ENCODE assay signal across 14 cellular contexts in genomic region chr12:109926488-109927210, GRCh38. TPM values are rescaled to one million over a fixed set of nuclear protein-coding genes. Genes with fewer than 3 reads are reported as not detected.
DNase-seq lines count a peak whose midpoint lies in the region; ATAC-seq and FAIRE-seq lines count a peak whose summit lies in the region.
"Had no signal": no experiment of that assay in that cellular context is flagged by ENCODE, and none has a peak within 500 bp of the region (broad histone marks: within the 10 kb centered on the region; RNA-seq: fewer than 3 reads in every experiment).

No MANE protein-coding gene starts in this region.

- H4K8ac ChIP-seq in neuronal stem cell (ENCODE audit: low read depth, low read length) = no peak overlapping the region

- no peak overlapping the region for H2BK120ac ChIP-seq in neuronal stem cell (ENCODE audit: low read depth, low read length)

- peak overlapping the region; percentile 81 for H2AK5ac ChIP-seq in neuronal stem cell (ENCODE audit: low read depth, low read length)

- H3K9me3 ChIP-seq in SJCRH30 (replicated peaks) = no peaks in the 10 kb centered on the region
- no peaks in the 10 kb centered on the region for H3K9me3 ChIP-seq in neuronal stem cell (replicated peaks in 1 of 2; ENCODE audit: control insufficient read depth in 2 of 2, insufficient read depth in 1 of 2, low read depth in 1 of 2, low read length in 2 of 2)
- H3K9me3 ChIP-seq: BE2C, HAP-1 had no signal

- no peak overlapping the region for H3K9ac ChIP-seq in neuronal stem cell (ENCODE audit: low read depth, low read length, poor library complexity)

- no peak overlapping the region for H3K27ac Mint-ChIP-seq in activated CD4-positive, alpha-beta T cell treated with anti-CD3 and anti-CD28 coated beads, Interleukin-2, amount 10 ng/mL, durations not matched to agents 24 days and 14 days

- H3K79me1 ChIP-seq in neuronal stem cell (ENCODE audit: low read depth, low read length) = peaks cover 3% of the 10 kb centered on the region

- H4K91ac ChIP-seq in neuronal stem cell (ENCODE audit: low read depth, low read length, poor library complexity) = no peak overlapping the region

- intact Hi-C loops in left colon (cut with DNase I, micrococcal nuclease) = no loop called here
- intact Hi-C loops in activated CD4-positive, alpha-beta T cell treated with anti-CD3 and anti-CD28 coated beads, Interleukin-2, amount 10 ng/mL, durations not matched to agents 24 days and 14 days (cut with micrococcal nuclease) = loop anchor here (1.0 kb wide), 1 partner anchor 73 kb away; no protein-coding TSS in a partner anchor

- H3K27ac ChIP-seq in SJCRH30 = peak overlapping the region; percentile 81; the same call in 1 of the 2 replicates
- H3K27ac ChIP-seq in neuronal stem cell (replicated peaks; ENCODE audit: low read length) = no peak overlapping the region

- peaks cover 2% of the 10 kb centered on the region for H3K4me1 Mint-ChIP-seq in activated CD4-positive, alpha-beta T cell treated with anti-CD3 and anti-CD28 coated beads, Interleukin-2, amount 10 ng/mL, durations not matched to agents 24 days and 14 days

- no peak overlapping the region for H3K18ac ChIP-seq in neuronal stem cell (ENCODE audit: low read length)

- no peak overlapping the region for H2BK5ac ChIP-seq in neuronal stem cell (ENCODE audit: low read length)

- H3K4me2 ChIP-seq in neuronal stem cell (ENCODE audit: insufficient read depth, low read length, poor library complexity, severe bottlenecking) = no peak overlapping the region

- peak; percentile 42 for FAIRE-seq in HTR-8/SVneo (lab: Jason Lieb, UNC)
- FAIRE-seq: GM12878 had no signal

- no peak overlapping the region for H3K23ac ChIP-seq in neuronal stem cell (ENCODE audit: low read depth, low read length, poor library complexity)

- no peaks in the 10 kb centered on the region for H3K9me3 Mint-ChIP-seq in activated CD4-positive, alpha-beta T cell treated with anti-CD3 and anti-CD28 coated beads, Interleukin-2, amount 10 ng/mL, durations not matched to agents 24 days and 14 days
- H3K9me3 Mint-ChIP-seq: CD4-positive, CD25-positive, alpha-beta regulatory T cell; CD8-positive, alpha-beta memory T cell; IgD-negative memory B cell had no signal

- no peaks in the 10 kb centered on the region for H3K27me3 Mint-ChIP-seq in activated CD4-positive, alpha-beta T cell treated with anti-CD3 and anti-CD28 coated beads, Interleukin-2, amount 10 ng/mL, durations not matched to agents 24 days and 14 days
- H3K27me3 Mint-ChIP-seq: CD4-positive, CD25-positive, alpha-beta regulatory T cell; IgD-negative memory B cell had no signal

- no peak overlapping the region for H2AFZ ChIP-seq in neuronal stem cell (ENCODE audit: low read length)

- H3K4me3 Mint-ChIP-seq in activated CD4-positive, alpha-beta T cell treated with anti-CD3 and anti-CD28 coated beads, Interleukin-2, amount 10 ng/mL, durations not matched to agents 24 days and 14 days = no peak overlapping the region
- H3K4me3 Mint-ChIP-seq: CD4-positive, CD25-positive, alpha-beta regulatory T cell; CD8-positive, alpha-beta memory T cell; IgD-negative memory B cell had no signal

- H2BK12ac ChIP-seq in neuronal stem cell (ENCODE audit: low read length) = no peak overlapping the region

- WGBS in neuronal stem cell (ENCODE audit: extremely low coverage in 2 of 2, insufficient read length in 2 of 2, insufficient replicate concordance in 1 of 2), 2 donors = no CpG with 5 or more reads among the region's 11 CpGs

- H3K4me3 ChIP-seq in SJCRH30 (no peak overlapping the region), neuronal stem cell (ENCODE audit: low read length in 2 of 2) (no peak overlapping the region)
- H3K4me3 ChIP-seq: GM12878, HAP-1 had no signal

- H3K4ac ChIP-seq in neuronal stem cell (ENCODE audit: low read length) = no peak overlapping the region

- no peak for DNase-seq in HTR-8/SVneo (ENCODE audit: insufficient read length, low spot score)
- peak in 1 of 2 experiments; percentile 38 for DNase-seq in SJCRH30
- DNase-seq in neuronal stem cell (ENCODE audit: low spot score) = no peak
- no peak for DNase-seq in left colon
- no peak for DNase-seq in activated CD4-positive, alpha-beta T cell treated with anti-CD3 and anti-CD28 coated beads, Interleukin-2, amount 10 ng/mL, durations not matched to agents 24 days and 14 days
- DNase-seq: C1 segment of cervical spinal cord, DMS 273 treated with DMSO at 0.1 percent for 48 hours had no signal

- H3K27me3 ChIP-seq in SJCRH30 (no peaks in the 10 kb centered on the region), neuronal stem cell (ENCODE audit: control insufficient read depth in 3 of 3, insufficient read depth in 3 of 3, low read depth in 1 of 3, low read length in 3 of 3) (peaks cover 0 to 2% (median 0%) of the 10 kb centered on the region in 3 experiments)
- H3K27me3 ChIP-seq: BE2C had no signal

- no peak overlapping the region for H3K14ac ChIP-seq in neuronal stem cell (ENCODE audit: low read length)

- H2BK15ac ChIP-seq in neuronal stem cell (ENCODE audit: low read length) = no peak overlapping the region

- H3K4me1 ChIP-seq in SJCRH30 = peaks cover 18% of the 10 kb centered on the region; the same call in 1 of the 2 replicates
- peaks cover 0 to 2% of the 10 kb centered on the region in 2 donors for H3K4me1 ChIP-seq in neuronal stem cell (ENCODE audit: control insufficient read depth in 2 of 2, insufficient read depth in 1 of 2, low read depth in 1 of 2, low read length in 2 of 2)
- H3K4me1 ChIP-seq: BE2C, HAP-1 had no signal

- ATAC-seq in HG03108 (IDR thresholded peaks at IDR 0.05; ENCODE audit: unreplicated experiment) (no peak), left colon (no peak)

- H3K36me3 Mint-ChIP-seq in activated CD4-positive, alpha-beta T cell treated with anti-CD3 and anti-CD28 coated beads, Interleukin-2, amount 10 ng/mL, durations not matched to agents 24 days and 14 days (ENCODE audit: low read depth) = peaks cover 35% of the 10 kb centered on the region

- H3K36me3 ChIP-seq in SJCRH30 = peaks cover 27% of the 10 kb centered on the region
- peaks cover 3 to 24% of the 10 kb centered on the region in 2 donors for H3K36me3 ChIP-seq in neuronal stem cell (replicated peaks in 1 of 2; ENCODE audit: control insufficient read depth in 2 of 2, insufficient read depth in 2 of 2, low read length in 2 of 2)

RNA-seq across cellular contexts. Expression of gene TCHP, which starts 26.6 kb away (rescaled TPM):
- total RNA-seq in SJCRH30 (2014; rRNA removed; shearing (Covaris generic)) = 19.0 and 21.1 TPM in 2 replicates
- 17.3 TPM for polyA plus RNA-seq in neuronal stem cell (2013, experiment 1 of 2)
- 17.6 TPM for polyA plus RNA-seq in neuronal stem cell (2013, experiment 2 of 2)
- 10 to 100 TPM; 15.0 to 17.2 TPM for total RNA-seq in left colon
- total RNA-seq in activated CD4-positive, alpha-beta T cell treated with anti-CD3 and anti-CD28 coated beads, Interleukin-2, amount 10 ng/mL, durations not matched to agents 24 days and 14 days = 30.9 and 34.0 TPM in 2 replicates

RNA-seq across cellular contexts. Expression of gene GLTP, which starts 46.3 kb away (rescaled TPM):
- total RNA-seq in SJCRH30 (2014; rRNA removed; shearing (Covaris generic)) = 37.4 and 39.9 TPM in 2 replicates
- 23.7 TPM for polyA plus RNA-seq in neuronal stem cell (2013, experiment 1 of 2)
- polyA plus RNA-seq in neuronal stem cell (2013, experiment 2 of 2) = 24.7 TPM
- total RNA-seq in left colon = 100 to 1,000 TPM in 1 of 2 donors, 10 to 100 TPM in 1; 95.0 to 128 TPM
- 27.9 and 28.2 TPM in 2 replicates for total RNA-seq in activated CD4-positive, alpha-beta T cell treated with anti-CD3 and anti-CD28 coated beads, Interleukin-2, amount 10 ng/mL, durations not matched to agents 24 days and 14 days
